ENCODE assay signal across 9 cellular contexts in genomic region chr16:65117701-65118448, GRCh38. TPM values are rescaled to one million over a fixed set of nuclear protein-coding genes. Genes with fewer than 3 reads are reported as not detected.
DNase-seq lines count a peak whose midpoint lies in the region; ATAC-seq and TF ChIP-seq lines count a peak whose summit lies in the region.
"Had no signal": no experiment of that assay in that cellular context is flagged by ENCODE, and none has a peak within 500 bp of the region (broad histone marks: within the 10 kb centered on the region; RNA-seq: fewer than 3 reads in every experiment).

No MANE protein-coding gene starts in this region.

- H3K27ac ChIP-seq in GM23338 (ENCODE audit: low read depth) = no peak overlapping the region
- H3K27ac ChIP-seq in SJCRH30 = no peak overlapping the region; the same call in 1 of the 2 replicates
- peak overlapping the region in 57 of 59 donors; percentile 6 to 93 (median 83) for H3K27ac ChIP-seq in dorsolateral prefrontal cortex
- peak overlapping the region; percentile 68 for H3K27ac ChIP-seq in substantia nigra (ENCODE audit: low read depth, low read length, poor library complexity, severe bottlenecking)

- peaks cover 32% of the 10 kb centered on the region for H3K4me1 ChIP-seq in GM23338 (ENCODE audit: insufficient read depth)
- no peaks in the 10 kb centered on the region for H3K4me1 ChIP-seq in Loucy (ENCODE audit: insufficient read depth, low read length, poor library complexity, severe bottlenecking)
- H3K4me1 ChIP-seq in SJCRH30 = peaks cover 17% of the 10 kb centered on the region

- H3K27me3 ChIP-seq in GM23338 (ENCODE audit: insufficient read depth) (peaks cover 37% of the 10 kb centered on the region), Loucy (ENCODE audit: insufficient read depth, low read length, poor library complexity, severe bottlenecking) (no peaks in the 10 kb centered on the region), SJCRH30 (no peaks in the 10 kb centered on the region), dorsolateral prefrontal cortex (no peaks in the 10 kb centered on the region)

- no peak for TF ChIP-seq POLR2A in lower leg skin (IDR thresholded peaks at IDR 0.05)

- intact Hi-C loops in activated CD4-positive, alpha-beta T cell treated with anti-CD3 and anti-CD28 coated beads, Interleukin-2, amount 10 ng/mL, durations not matched to agents 24 days and 14 days (cut with micrococcal nuclease) = no loop called here
- intact Hi-C loops in dorsolateral prefrontal cortex (cut with DNase I) (loop anchor here (1.0 to 10.0 kb wide), 5 partner anchors 46 to 1653 kb away; no protein-coding TSS in a partner anchor), lower leg skin (cut with DNase I; ENCODE audit: low total_unique reads) (no loop called here)

- H3K9me2 ChIP-seq in GM23338 (ENCODE audit: insufficient read depth) (no peaks in the 10 kb centered on the region), Loucy (replicated peaks; ENCODE audit: low read depth, low read length) (no peaks in the 10 kb centered on the region)

- H3K9ac ChIP-seq in Loucy (ENCODE audit: low read depth, low read length, poor library complexity, severe bottlenecking) = no peak overlapping the region

- H3K36me3 ChIP-seq in GM23338 (ENCODE audit: insufficient read depth) (no peaks in the 10 kb centered on the region), Loucy (ENCODE audit: insufficient read depth, low read length) (no peaks in the 10 kb centered on the region), SJCRH30 (peaks cover 36% of the 10 kb centered on the region)

- WGBS in lower leg skin, 2 donors = 20 to 22% methylated on average over 10 of the region's 10 CpGs

- H3K27me3 Mint-ChIP-seq in activated CD4-positive, alpha-beta T cell treated with anti-CD3 and anti-CD28 coated beads, Interleukin-2, amount 10 ng/mL, durations not matched to agents 24 days and 14 days = peaks cover 24% of the 10 kb centered on the region
- peaks cover 26% of the 10 kb centered on the region for H3K27me3 Mint-ChIP-seq in GM23338 (ENCODE audit: insufficient read depth, low read depth, poor library complexity)

- no peaks in the 10 kb centered on the region for H3F3A ChIP-seq in GM23338 (replicated peaks; ENCODE audit: low read depth)
- no peaks in the 10 kb centered on the region for H3F3A ChIP-seq in Loucy (ENCODE audit: low read depth)

- H2AFZ ChIP-seq in GM23338 (peak overlapping the region; percentile 90; the same call in 1 of the 2 replicates), Loucy (ENCODE audit: low read length) (peak overlapping the region; percentile 71)

- ATAC-seq in GM23338 = peak; percentile 9
- ATAC-seq: naive thymus-derived CD8-positive, alpha-beta T cell had no signal

- H3K79me2 ChIP-seq in GM23338 (replicated peaks; ENCODE audit: insufficient read depth) = 0 out of 2 replicates have a peak, but pooled peaks cover 6% of the 10 kb centered on the region
- no peaks in the 10 kb centered on the region for H3K79me2 ChIP-seq in Loucy (ENCODE audit: insufficient read depth, low read length)

- DNase-seq in activated CD4-positive, alpha-beta T cell treated with anti-CD3 and anti-CD28 coated beads, Interleukin-2, amount 10 ng/mL, durations not matched to agents 24 days and 14 days = peak; percentile 80
- no peak for DNase-seq in activated CD4-positive, alpha-beta T cell treated with anti-CD3 and anti-CD28 coated beads, Interleukin-2, amount 50 U/mL, for 1 hour
- DNase-seq in GM23338 (ENCODE audit: low spot score) (peak; percentile 87), SJCRH30 (peak; percentile 85 to 96), dorsolateral prefrontal cortex (peak; percentile 58 to 90 (median 84)), lower leg skin (ENCODE audit: low spot score in 2 of 2) (peak; percentile 59 to 89), substantia nigra (lab: John Stamatoyannopoulos, UW) (peak in 48 of 49 donors; percentile 2 to 87 (median 74))

- H3K4me1 Mint-ChIP-seq in activated CD4-positive, alpha-beta T cell treated with anti-CD3 and anti-CD28 coated beads, Interleukin-2, amount 10 ng/mL, durations not matched to agents 24 days and 14 days = no peaks in the 10 kb centered on the region
- H3K4me1 Mint-ChIP-seq in GM23338 = peaks cover 32% of the 10 kb centered on the region

- H3K4me3 Mint-ChIP-seq in activated CD4-positive, alpha-beta T cell treated with anti-CD3 and anti-CD28 coated beads, Interleukin-2, amount 10 ng/mL, durations not matched to agents 24 days and 14 days = no peak overlapping the region
- H3K4me3 Mint-ChIP-seq in GM23338 = 0 out of 3 replicates have a peak overlapping the region, but pooled peaks have one; percentile 0
- H3K4me3 Mint-ChIP-seq: naive thymus-derived CD8-positive, alpha-beta T cell had no signal

- H3K9me3 Mint-ChIP-seq in activated CD4-positive, alpha-beta T cell treated with anti-CD3 and anti-CD28 coated beads, Interleukin-2, amount 10 ng/mL, durations not matched to agents 24 days and 14 days = no peaks in the 10 kb centered on the region
- no peaks in the 10 kb centered on the region for H3K9me3 Mint-ChIP-seq in GM23338

- no peaks in the 10 kb centered on the region for H3K36me3 Mint-ChIP-seq in activated CD4-positive, alpha-beta T cell treated with anti-CD3 and anti-CD28 coated beads, Interleukin-2, amount 10 ng/mL, durations not matched to agents 24 days and 14 days (ENCODE audit: low read depth)
- H3K36me3 Mint-ChIP-seq in GM23338 (ENCODE audit: low read depth) = no peaks in the 10 kb centered on the region
- H3K36me3 Mint-ChIP-seq: naive thymus-derived CD8-positive, alpha-beta T cell had no signal

- TF ChIP-seq CTCF in GM23338 (conservative IDR thresholded peaks at IDR 0.05; ENCODE audit: low read depth in 2 of 2) = peak; percentile 94 to 96
- peak; percentile 92 for TF ChIP-seq CTCF in Loucy (conservative IDR thresholded peaks at IDR 0.05; ENCODE audit: low read length)
- peak; percentile 78 to 99 (median 92) for TF ChIP-seq CTCF in dorsolateral prefrontal cortex (IDR thresholded peaks at IDR 0.05 in 54 of 56, conservative IDR thresholded peaks at IDR 0.05 in 2 of 56; ENCODE audit: low read depth in 1 of 56, partially characterized antibody in 56 of 56)
- TF ChIP-seq CTCF in lower leg skin (IDR thresholded peaks at IDR 0.05) = peak in 1 of 3 donors; percentile 53

- H4K20me1 ChIP-seq in GM23338 (replicated peaks; ENCODE audit: insufficient read depth) (no peaks in the 10 kb centered on the region), Loucy (ENCODE audit: insufficient read depth, low read length, poor library complexity, severe bottlenecking) (no peaks in the 10 kb centered on the region)

- peak overlapping the region; percentile 71 for H3K4me2 ChIP-seq in GM23338
- H3K4me2 ChIP-seq in Loucy (ENCODE audit: low read depth, low read length, poor library complexity, severe bottlenecking) = no peak overlapping the region

- H3K4me3 ChIP-seq in GM23338 (no peak overlapping the region), Loucy (ENCODE audit: low read length, poor library complexity, severe bottlenecking) (no peak overlapping the region), SJCRH30 (no peak overlapping the region), dorsolateral prefrontal cortex (peak overlapping the region in 58 of 59 donors; percentile 3 to 83 (median 42)), lower leg skin (ENCODE audit: low read depth, poor library complexity, severe bottlenecking) (no peak overlapping the region)

- H3K9me3 ChIP-seq in Loucy (ENCODE audit: insufficient read depth, low read depth, low read length) (no peaks in the 10 kb centered on the region), SJCRH30 (replicated peaks) (no peaks in the 10 kb centered on the region)

- no peak overlapping the region for H3K27ac Mint-ChIP-seq in activated CD4-positive, alpha-beta T cell treated with anti-CD3 and anti-CD28 coated beads, Interleukin-2, amount 10 ng/mL, durations not matched to agents 24 days and 14 days
- H3K27ac Mint-ChIP-seq in GM23338 = no peak overlapping the region
- H3K27ac Mint-ChIP-seq: naive thymus-derived CD8-positive, alpha-beta T cell had no signal

TF ChIP-seq in GM23338, 12 proteins besides CTCF, POLR2A, EP300 and RAD21:
- TF ChIP-seq ZNF114 (CRISPR knock-in tag; IDR thresholded peaks at IDR 0.05) (no peak), EZH2 (IDR thresholded peaks at IDR 0.05; ENCODE audit: low read depth, unreplicated experiment) (no peak), POLR2AphosphoS5 (IDR thresholded peaks at IDR 0.05; ENCODE audit: low read depth) (no peak), CREB1 (CRISPR knock-in tag; IDR thresholded peaks at IDR 0.05; ENCODE audit: low read depth) (no peak), STAT1 (IDR thresholded peaks at IDR 0.05; ENCODE audit: unreplicated experiment) (no peak), NANOG (IDR thresholded peaks at IDR 0.05; ENCODE audit: borderline replicate concordance) (no peak)
TF ChIP-seq in GM23338: peak in this region for 0.

RNA-seq across cellular contexts. Expression of gene CDH11, which starts 4.0 kb away (rescaled TPM):
- total RNA-seq in activated CD4-positive, alpha-beta T cell treated with anti-CD3 and anti-CD28 coated beads, Interleukin-2, amount 10 ng/mL, durations not matched to agents 24 days and 14 days = not detected in 2 replicates
- 8.9 and 19.6 TPM in 2 replicates for total RNA-seq in GM23338 (2014; rRNA removed; shearing (Covaris generic))
- polyA plus RNA-seq in GM23338 (2016; fragmentation: Nextera tagmentation; extraction: Ambion mirVana) = 1.4 and 3.5 TPM in 2 replicates
- total RNA-seq in SJCRH30 (2014; rRNA removed; shearing (Covaris generic)) = 65.1 and 73.1 TPM in 2 replicates
- total RNA-seq in dorsolateral prefrontal cortex (10 to 100 TPM; 45.2 to 85.9 (median 65.3) TPM), lower leg skin (10 to 100 TPM; 37.4 to 78.8 (median 47.5) TPM)
- total RNA-seq: naive thymus-derived CD8-positive, alpha-beta T cell had no signal
- polyA plus RNA-seq: naive thymus-derived CD8-positive, alpha-beta T cell had no signal

Comparison
In these comparisons a context has a peak if more than half of its experiments do, and no peak if none do; other contexts are left out.
1. H3K27ac ChIP-seq: peak in dorsolateral prefrontal cortex (57 of 59) and substantia nigra (single experiment); none in GM23338 (single experiment) and SJCRH30 (single experiment).
2. H3K4me3 ChIP-seq: peak in dorsolateral prefrontal cortex (58 of 59); none in GM23338 (single experiment), Loucy (single experiment), SJCRH30 (single experiment) and lower leg skin (single experiment).
3. intact Hi-C loops: an anchor here in dorsolateral prefrontal cortex (1.0 to 10.0 kb wide); none called in activated CD4-positive, alpha-beta T cell treated with anti-CD3 and anti-CD28 coated beads, Interleukin-2, amount 10 ng/mL, durations not matched to agents 24 days and 14 days and lower leg skin.